ENCODE assay signal across 20 cellular contexts in the genomic region with DNA sequence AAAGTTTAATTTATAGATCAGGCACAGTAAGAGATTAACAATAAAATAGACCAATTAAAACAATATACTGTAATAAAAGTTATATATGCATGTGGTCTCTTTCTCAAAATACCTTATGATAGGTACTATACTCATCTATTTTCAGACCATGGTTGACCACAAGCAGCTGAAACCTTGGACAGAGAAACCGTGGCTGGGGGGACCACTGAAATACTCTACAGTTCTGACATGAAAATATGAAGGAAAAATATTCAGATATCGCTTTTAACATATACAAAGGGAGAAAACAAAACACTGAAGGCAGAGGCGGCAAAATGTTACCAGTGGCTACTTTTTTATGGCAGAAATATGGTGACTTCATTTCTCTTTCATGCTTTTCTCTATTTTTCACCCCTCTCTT.
DNase-seq lines count a peak whose midpoint lies in the region; ATAC-seq and TF ChIP-seq lines count a peak whose summit lies in the region.
"Had no signal": no experiment of that assay in that cellular context is flagged by ENCODE, and none has a peak within 500 bp of the region (broad histone marks: within the 10 kb centered on the region; RNA-seq: fewer than 3 reads in every experiment).

No MANE protein-coding gene starts in this region.

- H3K27me3 Mint-ChIP-seq in Caco-2 (ENCODE audit: insufficient read depth, unreplicated experiment): no peaks in the 10 kb centered on the region
- no peaks in the 10 kb centered on the region for H3K27me3 Mint-ChIP-seq in effector memory CD8-positive, alpha-beta T cell
- peaks cover 55% of the 10 kb centered on the region for H3K27me3 Mint-ChIP-seq in H9 (ENCODE audit: low read depth)
- H3K27me3 Mint-ChIP-seq: stimulated activated naive CD8-positive, alpha-beta T cell treated with anti-CD3 and anti-CD28 coated beads, Interleukin-15, Interleukin-2, amounts not matched to agents 100 ng/mL and 50 ng/mL, for 24 hours had no signal

- H3K9me3 ChIP-seq in Caco-2 (no peaks in the 10 kb centered on the region), smooth muscle cell (replicated peaks; ENCODE audit: low read depth) (no peaks in the 10 kb centered on the region), H9 (ENCODE audit: control insufficient read depth, low read depth, low read length) (no peaks in the 10 kb centered on the region)
- H3K9me3 ChIP-seq: tibial nerve had no signal

- H2BK5ac ChIP-seq in H9 (ENCODE audit: insufficient read length, low read length): no peak overlapping the region

- no peak overlapping the region for H3T11ph ChIP-seq in H9 (ENCODE audit: low read length)

- H3K9ac ChIP-seq in smooth muscle cell (ENCODE audit: low read depth) (no peak overlapping the region), H9 (ENCODE audit: extremely low read depth, insufficient read length, low read length) (no peak overlapping the region)

- no peak overlapping the region for H2AK5ac ChIP-seq in H9 (ENCODE audit: insufficient read length, low read length)

- peaks cover 55% of the 10 kb centered on the region for H3K4me1 ChIP-seq in Caco-2
- peaks cover 46% of the 10 kb centered on the region for H3K4me1 ChIP-seq in smooth muscle cell (ENCODE audit: low read depth)
- H3K4me1 ChIP-seq in H9 (ENCODE audit: insufficient read depth, low read length): no peaks in the 10 kb centered on the region; the same call in 1 of the 2 replicates

- TF ChIP-seq CTCF in Caco-2 (IDR thresholded peaks at IDR 0.05; ENCODE audit: insufficient read depth in 1 of 2, low read depth in 1 of 2, low read length in 1 of 2, severe bottlenecking in 1 of 2, unreplicated experiment in 1 of 2) (no peak), coronary artery (IDR thresholded peaks at IDR 0.05) (no peak), smooth muscle cell (IDR thresholded peaks at IDR 0.05; ENCODE audit: borderline replicate concordance, insufficient read depth, poor library complexity, severe bottlenecking) (no peak), H9 (conservative IDR thresholded peaks at IDR 0.05) (no peak)

- H3K79me1 ChIP-seq in H9 (ENCODE audit: insufficient read depth, low read depth, low read length, poor library complexity, severe bottlenecking): no peaks in the 10 kb centered on the region

- CTCF ChIA-PET in Caco-2 (lab: Charles Lee): no interaction called here

- DNase-seq in Caco-2: no peak
- no peak for DNase-seq in coronary artery (ENCODE audit: low spot score)
- peak; percentile 60 for DNase-seq in myocyte (ENCODE audit: low read depth)
- DNase-seq in smooth muscle cell (lab: John Stamatoyannopoulos, UW; ENCODE audit: unreplicated experiment): no peak
- DNase-seq in effector memory CD8-positive, alpha-beta T cell: no peak
- no peak for DNase-seq in H9
- DNase-seq: activated CD8-positive, alpha-beta T cell treated with anti-CD3 and anti-CD28 coated beads, Interleukin-2, amount 10 ng/mL, durations not matched to agents 7 days and 5 days; activated effector memory CD4-positive, alpha-beta T cell treated with Interleukin-2 at 50 U/mL for 16 hours; activated T-cell treated with anti-CD3 and anti-CD28 coated beads for 4 hours; kidney; NCI-H1694; NCI-H524; SHP77 treated with DMSO at 0.1 percent for 48 hours had no signal

- H2BK15ac ChIP-seq in H9 (ENCODE audit: low read depth, low read length): no peak overlapping the region

- POLR2A ChIA-PET in Caco-2 (lab: Charles Lee): no interaction called here

- H3K9me3 Mint-ChIP-seq in Caco-2 (ENCODE audit: unreplicated experiment) (no peaks in the 10 kb centered on the region), H9 (no peaks in the 10 kb centered on the region)
- no peaks in the 10 kb centered on the region for H3K9me3 Mint-ChIP-seq in effector memory CD8-positive, alpha-beta T cell
- H3K9me3 Mint-ChIP-seq: stimulated activated naive CD8-positive, alpha-beta T cell treated with anti-CD3 and anti-CD28 coated beads, Interleukin-15, Interleukin-2, amounts not matched to agents 100 ng/mL and 50 ng/mL, for 24 hours had no signal

- H3K27ac Mint-ChIP-seq in Caco-2 (ENCODE audit: unreplicated experiment) (peak overlapping the region; percentile 35), H9 (no peak overlapping the region)
- no peak overlapping the region for H3K27ac Mint-ChIP-seq in effector memory CD8-positive, alpha-beta T cell
- H3K27ac Mint-ChIP-seq: activated CD8-positive, alpha-beta T cell treated with anti-CD3 and anti-CD28 coated beads, Interleukin-2, amount 10 ng/mL, durations not matched to agents 7 days and 5 days; activated naive CD8-positive, alpha-beta T cell; B cell; stimulated activated naive CD8-positive, alpha-beta T cell treated with anti-CD3 and anti-CD28 coated beads, Interleukin-15, Interleukin-2, amounts not matched to agents 100 ng/mL and 50 ng/mL, for 24 hours had no signal

- H3K56ac ChIP-seq in H9 (ENCODE audit: insufficient read length, low read depth, low read length): no peak overlapping the region

- peaks cover 95% of the 10 kb centered on the region for H3K79me2 ChIP-seq in smooth muscle cell (ENCODE audit: low read depth)
- no peaks in the 10 kb centered on the region for H3K79me2 ChIP-seq in H9 (ENCODE audit: insufficient read depth, low read length)

- no peak overlapping the region for H2BK12ac ChIP-seq in H9 (ENCODE audit: insufficient read length, low read depth, low read length)

- H4K20me1 ChIP-seq in smooth muscle cell (ENCODE audit: low read depth) (peaks cover 100% of the 10 kb centered on the region), H9 (ENCODE audit: control insufficient read depth, insufficient read depth, insufficient read length) (no peaks in the 10 kb centered on the region)

- no TSS peak for BruUV-seq in Caco-2 (replicated peaks; lab: Mats Ljungman, UMichigan)

- no peak overlapping the region for H2BK20ac ChIP-seq in H9 (ENCODE audit: low read depth, low read length, poor library complexity, severe bottlenecking)

- H3K27ac ChIP-seq in coronary artery: peak overlapping the region; percentile 45 to 78
- H3K27ac ChIP-seq in smooth muscle cell (ENCODE audit: low read depth): peak overlapping the region; percentile 68
- no peak overlapping the region for H3K27ac ChIP-seq in H9 (ENCODE audit: insufficient read length, low read depth, low read length)

- H3K23me2 ChIP-seq in H9 (ENCODE audit: insufficient read length, low read depth, low read length, poor library complexity, severe bottlenecking): no peaks in the 10 kb centered on the region

- no peak overlapping the region for H3K4ac ChIP-seq in H9 (ENCODE audit: low read depth, low read length)

- H3K4me3 ChIP-seq in Caco-2 (ENCODE audit: low read depth, low read length) (no peak overlapping the region), coronary artery (no peak overlapping the region), smooth muscle cell (no peak overlapping the region)
- H3K4me3 ChIP-seq: tibial nerve had no signal

- H4K8ac ChIP-seq in H9 (replicated peaks; ENCODE audit: insufficient read length, low read depth, low read length): no peak overlapping the region

- H3K4me3 Mint-ChIP-seq in Caco-2 (ENCODE audit: unreplicated experiment) (no peak overlapping the region), H9 (no peak overlapping the region)
- no peak overlapping the region for H3K4me3 Mint-ChIP-seq in effector memory CD8-positive, alpha-beta T cell
- H3K4me3 Mint-ChIP-seq: activated CD8-positive, alpha-beta T cell treated with anti-CD3 and anti-CD28 coated beads, Interleukin-2, amount 10 ng/mL, durations not matched to agents 7 days and 5 days; activated naive CD8-positive, alpha-beta T cell; B cell; stimulated activated naive CD8-positive, alpha-beta T cell treated with anti-CD3 and anti-CD28 coated beads, Interleukin-15, Interleukin-2, amounts not matched to agents 100 ng/mL and 50 ng/mL, for 24 hours had no signal

- ATAC-seq in HG03280 (IDR thresholded peaks at IDR 0.05; ENCODE audit: unreplicated experiment): no peak
- ATAC-seq in effector memory CD8-positive, alpha-beta T cell (replicated peaks): no peak
- no peak for ATAC-seq in GM21576 (IDR thresholded peaks at IDR 0.05; ENCODE audit: unreplicated experiment)
- ATAC-seq: activated CD8-positive, alpha-beta T cell treated with anti-CD3 and anti-CD28 coated beads, Interleukin-2, amount 10 ng/mL, durations not matched to agents 7 days and 5 days; Panc1 had no signal

- H4K91ac ChIP-seq in H9 (ENCODE audit: insufficient read length, low read depth, low read length): no peak overlapping the region

- peaks cover 14% of the 10 kb centered on the region for H3K4me1 Mint-ChIP-seq in Caco-2 (ENCODE audit: low read depth, unreplicated experiment)
- no peaks in the 10 kb centered on the region for H3K4me1 Mint-ChIP-seq in effector memory CD8-positive, alpha-beta T cell (ENCODE audit: low read depth in 2 of 2)
- H3K4me1 Mint-ChIP-seq in H9: peaks cover 53 to 59% of the 10 kb centered on the region in 2 experiments
- H3K4me1 Mint-ChIP-seq: B cell had no signal

- H3K4me2 ChIP-seq in smooth muscle cell: peak overlapping the region; percentile 73
- H3K4me2 ChIP-seq in H9 (ENCODE audit: insufficient read depth, insufficient read length, low read length): no peak overlapping the region

- H3F3A ChIP-seq in smooth muscle cell (ENCODE audit: low read depth): peaks cover 12% of the 10 kb centered on the region

- H3K27me3 ChIP-seq in Caco-2 (replicated peaks; ENCODE audit: control insufficient read depth, insufficient read depth, low read length) (no peaks in the 10 kb centered on the region), smooth muscle cell (ENCODE audit: low read depth) (no peaks in the 10 kb centered on the region), H9 (ENCODE audit: insufficient read depth, low read length) (no peaks in the 10 kb centered on the region)
- H3K27me3 ChIP-seq: tibial nerve had no signal

- H3K23ac ChIP-seq in H9 (ENCODE audit: insufficient read length, low read depth, low read length): no peak overlapping the region

- intact Hi-C loops in Caco-2 (cut with micrococcal nuclease; ENCODE audit: unreplicated experiment): loop anchor here (5.0 kb wide), 1 partner anchor 197 kb away; no protein-coding TSS in a partner anchor

- H3K36me3 ChIP-seq in Caco-2 (ENCODE audit: control insufficient read depth, insufficient read depth, low read length) (no peaks in the 10 kb centered on the region), smooth muscle cell (ENCODE audit: low read depth) (no peaks in the 10 kb centered on the region)
- H3K36me3 ChIP-seq: tibial nerve had no signal

- H3K18ac ChIP-seq in H9 (ENCODE audit: insufficient read length, low read depth, low read length): no peak overlapping the region

- WGBS in smooth muscle cell (ENCODE audit: low lambda C conversion rate): 90% methylated on average over 3 of the region's 3 CpGs
- WGBS in H9 (ENCODE audit: extremely low coverage, insufficient read length, low lambda C conversion rate): no CpG with 5 or more reads among the region's 3 CpGs

- H2BK120ac ChIP-seq in H9 (ENCODE audit: low read depth, low read length, poor library complexity, severe bottlenecking): no peak overlapping the region

- H3K36me3 Mint-ChIP-seq in Caco-2 (ENCODE audit: insufficient read depth, unreplicated experiment): no peaks in the 10 kb centered on the region
- no peaks in the 10 kb centered on the region for H3K36me3 Mint-ChIP-seq in effector memory CD8-positive, alpha-beta T cell (ENCODE audit: insufficient read depth)
- H3K36me3 Mint-ChIP-seq in H9 (ENCODE audit: insufficient read depth in 1 of 3, low read depth in 3 of 3): no peaks in the 10 kb centered on the region
- H3K36me3 Mint-ChIP-seq: activated naive CD8-positive, alpha-beta T cell had no signal

- no peak overlapping the region for H4K5ac ChIP-seq in H9 (ENCODE audit: insufficient read length, low read depth, low read length)

- no peak overlapping the region for H3K14ac ChIP-seq in H9 (ENCODE audit: insufficient read depth, low read length)

- H2AFZ ChIP-seq in smooth muscle cell (ENCODE audit: low read depth): no peak overlapping the region
- no peak overlapping the region for H2AFZ ChIP-seq in H9 (ENCODE audit: low read length)
